Comparison of ENCODE assay signal across 11 cellular contexts in the genomic region with DNA sequence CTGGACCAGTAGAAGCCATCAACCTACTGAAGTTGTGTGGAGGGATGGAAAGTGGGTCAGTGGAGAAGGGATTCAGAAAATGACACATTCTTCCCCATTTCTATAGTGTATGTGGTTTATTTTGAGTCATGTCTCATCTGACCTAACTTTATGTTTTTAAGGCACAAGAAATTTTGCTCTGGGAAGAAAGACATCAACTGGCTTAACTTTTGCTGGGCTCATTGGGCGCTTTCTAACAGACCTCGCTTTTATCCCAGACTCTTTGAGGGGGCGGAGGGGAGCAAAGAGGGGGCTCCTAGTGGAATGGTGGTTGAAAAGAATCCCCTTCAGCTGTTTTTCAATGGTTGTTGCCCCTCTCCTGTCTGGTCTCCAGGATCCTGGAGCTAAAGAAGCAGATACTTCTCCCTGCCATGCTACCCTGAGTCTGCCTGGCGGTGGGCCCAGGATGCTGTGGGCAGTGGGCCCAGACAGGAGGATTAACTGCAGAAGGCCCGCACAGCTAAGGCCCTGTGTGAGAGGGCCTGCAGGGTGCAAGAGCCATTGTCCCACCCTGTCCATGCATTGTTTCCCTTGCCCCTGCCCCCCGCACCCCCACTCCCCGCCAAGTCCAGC. TPM values are rescaled to one million over a fixed set of nuclear protein-coding genes. Genes with fewer than 3 reads are reported as not detected.
DNase-seq lines count a peak whose midpoint lies in the region; ATAC-seq and TF ChIP-seq lines count a peak whose summit lies in the region.
"Had no signal": no experiment of that assay in that cellular context is flagged by ENCODE, and none has a peak within 500 bp of the region (broad histone marks: within the 10 kb centered on the region; RNA-seq: fewer than 3 reads in every experiment).

No MANE protein-coding gene starts in this region.

- H3K4me3 ChIP-seq in BLaER1 treated with 17β-estradiol and CSF1 and Interleukin-3, amounts not matched to agents 10 nM and 100 nM: no peak overlapping the region
- H3K4me3 ChIP-seq in IMR-90 (ENCODE audit: insufficient read depth, low read depth, low read length): no peak overlapping the region
- H3K4me3 ChIP-seq: uterus had no signal

- peaks cover 35 to 57% (median 51%) of the 10 kb centered on the region in 10 experiments for H3K4me1 ChIP-seq in BLaER1 treated with 17β-estradiol and CSF1 and Interleukin-3, amounts not matched to agents 10 nM and 100 nM
- peaks cover 23% of the 10 kb centered on the region for H3K4me1 ChIP-seq in IMR-90 (ENCODE audit: control insufficient read depth, insufficient read depth, low read length)

- H3K27ac Mint-ChIP-seq in central memory CD8-positive, alpha-beta T cell (ENCODE audit: low read depth): peak overlapping the region; percentile 49
- no peak overlapping the region for H3K27ac Mint-ChIP-seq in type B pancreatic cell

- no peak overlapping the region for H3K4me3 Mint-ChIP-seq in central memory CD8-positive, alpha-beta T cell
- no peak overlapping the region for H3K4me3 Mint-ChIP-seq in type B pancreatic cell

- H4K5ac ChIP-seq in IMR-90 (ENCODE audit: low read depth, low read length): no peak overlapping the region

- DNase-seq in IMR-90 (peak; percentile 47), mucosa of gallbladder (ENCODE audit: low spot score) (peak; percentile 42), type B pancreatic cell (ENCODE audit: extremely low spot score, unreplicated experiment) (no peak)
- no peak for DNase-seq in central memory CD8-positive, alpha-beta T cell (ENCODE audit: low spot score in 2 of 2)
- DNase-seq in stimulated activated naive CD4-positive, alpha-beta T cell (lab: John Stamatoyannopoulos, UW): no peak
- DNase-seq: naive thymus-derived CD8-positive, alpha-beta T cell; stimulated activated CD4-positive, alpha-beta T cell treated with anti-CD3 and anti-CD28 coated beads, Interleukin-4, amount 100 ng/mL, for 1 hour had no signal

- TF ChIP-seq CTCF in IMR-90 (conservative IDR thresholded peaks at IDR 0.05; ENCODE audit: low read depth, low read length) (no peak), type B pancreatic cell (conservative IDR thresholded peaks at IDR 0.05) (no peak)

- CTCF ChIA-PET in IMR-90 (lab: Yijun Ruan, JAX): interaction anchor here (1.1 kb wide), 1 partner anchor 149 kb away, joined by 4 read pairs; no protein-coding TSS in a partner anchor

- no peak overlapping the region for H2AFZ ChIP-seq in IMR-90 (replicated peaks; ENCODE audit: low read length, poor library complexity)

- H3K9ac ChIP-seq in BLaER1 treated with 17β-estradiol and CSF1 and Interleukin-3, amounts not matched to agents 10 nM and 100 nM: peak overlapping the region in 1 of 11 experiments; percentile 45; a peak in 1 of 22 replicates
- no peak overlapping the region for H3K9ac ChIP-seq in IMR-90 (ENCODE audit: low read depth, low read length)

- dilution Hi-C loops in IMR-90 (cut with HindIII; ENCODE audit: low sequenced_read_pairs, unreplicated experiment): no loop called here

- no peak overlapping the region for H3K18ac ChIP-seq in IMR-90 (ENCODE audit: low read depth, low read length)

- no peak overlapping the region for H2BK120ac ChIP-seq in IMR-90 (ENCODE audit: low read depth, low read length)

- no peak for TF ChIP-seq RAD21 in IMR-90 (IDR thresholded peaks at IDR 0.05; ENCODE audit: low read length)

- H3K4me2 ChIP-seq in BLaER1 treated with 17β-estradiol and CSF1 and Interleukin-3, amounts not matched to agents 10 nM and 100 nM: peak overlapping the region in 6 of 11 experiments; percentile 36 to 82 (median 64); a peak in 11 of 22 replicates
- H3K4me2 ChIP-seq in IMR-90 (ENCODE audit: low read depth, low read length): no peak overlapping the region

- H3K23ac ChIP-seq in IMR-90 (ENCODE audit: low read depth, low read length): no peak overlapping the region

- no peaks in the 10 kb centered on the region for H3K9me3 Mint-ChIP-seq in central memory CD8-positive, alpha-beta T cell
- no peaks in the 10 kb centered on the region for H3K9me3 Mint-ChIP-seq in type B pancreatic cell
- H3K9me3 Mint-ChIP-seq: naive thymus-derived CD8-positive, alpha-beta T cell had no signal

- POLR2A ChIA-PET in IMR-90 (lab: Charles Lee; ENCODE audit: unreplicated experiment): no interaction called here

- H4K8ac ChIP-seq in IMR-90 (ENCODE audit: low read depth in 2 of 2, low read length in 2 of 2): no peak overlapping the region

- H3K27me3 Mint-ChIP-seq in central memory CD8-positive, alpha-beta T cell: no peaks in the 10 kb centered on the region
- H3K27me3 Mint-ChIP-seq in type B pancreatic cell: no peaks in the 10 kb centered on the region
- H3K27me3 Mint-ChIP-seq: naive thymus-derived CD8-positive, alpha-beta T cell had no signal

- ATAC-seq in IMR-90 (ENCODE audit: low read depth) (peak; percentile 41), GM21825 (IDR thresholded peaks at IDR 0.05; ENCODE audit: unreplicated experiment) (no peak), GM21529 (IDR thresholded peaks at IDR 0.05; ENCODE audit: unreplicated experiment) (no peak)
- ATAC-seq in central memory CD8-positive, alpha-beta T cell (replicated peaks; ENCODE audit: extremely low read depth, poor library complexity, severe bottlenecking): no peak

- H3K9me1 ChIP-seq in IMR-90 (ENCODE audit: insufficient read depth, low read length): peaks cover 25% of the 10 kb centered on the region

- peaks cover 38 to 62% (median 50%) of the 10 kb centered on the region in 11 experiments for H3K36me3 ChIP-seq in BLaER1 treated with 17β-estradiol and CSF1 and Interleukin-3, amounts not matched to agents 10 nM and 100 nM
- peaks cover 29% of the 10 kb centered on the region for H3K36me3 ChIP-seq in IMR-90 (ENCODE audit: control insufficient read depth, insufficient read depth, low read length)
- H3K36me3 ChIP-seq: uterus had no signal

- no peak overlapping the region for H4K91ac ChIP-seq in IMR-90 (ENCODE audit: insufficient read depth, low read depth, low read length)

- BruUV-seq in IMR-90 (replicated peaks; lab: Mats Ljungman, UMichigan): no TSS peak

- no peak; the same call in 1 of the 2 replicates for TF ChIP-seq POLR2A in IMR-90 (IDR thresholded peaks at IDR 0.05; ENCODE audit: low read depth, low read length)

- peak overlapping the region in 3 of 11 experiments; percentile 48 to 53 (median 50); a peak in 5 of 22 replicates for H3K27ac ChIP-seq in BLaER1 treated with 17β-estradiol and CSF1 and Interleukin-3, amounts not matched to agents 10 nM and 100 nM
- H3K27ac ChIP-seq in IMR-90 (ENCODE audit: insufficient read depth, low read length): no peak overlapping the region
- H3K27ac ChIP-seq: uterus had no signal

- H3K56ac ChIP-seq in IMR-90 (ENCODE audit: extremely low read depth, insufficient read depth, low read length): no peak overlapping the region

- H3K9me3 ChIP-seq in BLaER1 treated with 17β-estradiol and CSF1 and Interleukin-3, amounts not matched to agents 10 nM and 100 nM (replicated peaks in 1 of 11): no peaks in the 10 kb centered on the region
- H3K9me3 ChIP-seq in IMR-90 (ENCODE audit: control insufficient read depth, insufficient read depth, low read length): no peaks in the 10 kb centered on the region
- H3K9me3 ChIP-seq: uterus had no signal

- H2AK9ac ChIP-seq in IMR-90 (replicated peaks; ENCODE audit: low read depth, low read length, poor library complexity): no peak overlapping the region

- peaks cover 10% of the 10 kb centered on the region for H3K4me1 Mint-ChIP-seq in central memory CD8-positive, alpha-beta T cell
- peaks cover 6% of the 10 kb centered on the region for H3K4me1 Mint-ChIP-seq in type B pancreatic cell (ENCODE audit: unreplicated experiment)

- H2AK5ac ChIP-seq in IMR-90 (ENCODE audit: low read depth, low read length): no peak overlapping the region

- WGBS in IMR-90 (ENCODE audit: extremely low coverage in 2 of 2, insufficient read length in 1 of 2), 2 experiments: no CpG with 5 or more reads among the region's 7 CpGs

- H4K20me1 ChIP-seq in BLaER1 treated with 17β-estradiol and CSF1 and Interleukin-3, amounts not matched to agents 10 nM and 100 nM: peaks cover 31 to 75% (median 40%) of the 10 kb centered on the region in 11 experiments
- H4K20me1 ChIP-seq in IMR-90 (ENCODE audit: insufficient read depth, low read length): peaks cover 60% of the 10 kb centered on the region

- H2BK15ac ChIP-seq in IMR-90 (ENCODE audit: low read depth, low read length): no peak overlapping the region

- H3K4ac ChIP-seq in IMR-90 (ENCODE audit: low read depth, low read length): no peak overlapping the region

- peaks cover 6 to 53% of the 10 kb centered on the region in 2 experiments for H3K79me1 ChIP-seq in IMR-90 (ENCODE audit: low read depth in 1 of 2, low read length in 2 of 2)

- no peak overlapping the region for H2BK5ac ChIP-seq in IMR-90 (ENCODE audit: low read depth, low read length, poor library complexity, severe bottlenecking)

- in situ Hi-C loops in IMR-90 (cut with MboI; ENCODE audit: low sequenced_read_pairs): no loop called here

- H3K36me3 Mint-ChIP-seq in central memory CD8-positive, alpha-beta T cell (ENCODE audit: insufficient read depth): peaks cover 57% of the 10 kb centered on the region
- peaks cover 15% of the 10 kb centered on the region for H3K36me3 Mint-ChIP-seq in type B pancreatic cell

- H3K14ac ChIP-seq in IMR-90 (replicated peaks; ENCODE audit: low read depth, low read length): no peak overlapping the region

- H2BK20ac ChIP-seq in IMR-90 (ENCODE audit: low read depth, low read length): no peak overlapping the region

- H3K27me3 ChIP-seq in BLaER1 treated with 17β-estradiol and CSF1 and Interleukin-3, amounts not matched to agents 10 nM and 100 nM: no peaks in the 10 kb centered on the region
- no peaks in the 10 kb centered on the region for H3K27me3 ChIP-seq in IMR-90 (ENCODE audit: control insufficient read depth, insufficient read depth, low read length)
- H3K27me3 ChIP-seq: uterus had no signal

- intact Hi-C loops in IMR-90 (cut with micrococcal nuclease): no loop called here

RNA-seq across cellular contexts. Expression of gene CSRNP1, which starts 14.5 kb away (rescaled TPM):
- total RNA-seq in IMR-90 (2012; rRNA removed) (22.8 TPM in 2 replicates), mucosa of gallbladder (21.7 TPM), type B pancreatic cell (ENCODE audit: low replicate concordance) (7.5 and 24.5 TPM in 2 replicates)
- polyA plus RNA-seq in IMR-90 (2012; rRNA removed): 16.5 and 23.1 TPM in 2 replicates
- 22.5 and 41.4 TPM in 2 replicates for polyA plus RNA-seq in IMR-90 (2012; cell fraction: cytosol; rRNA removed)
- polyA plus RNA-seq in IMR-90 (2012; cell fraction: nucleus; rRNA removed; ENCODE audit: low replicate concordance): 80.9 and 92.7 TPM in 2 replicates

RNA-seq across cellular contexts. Expression of gene TTC21A, which starts 31.4 kb away (rescaled TPM):
- total RNA-seq in IMR-90 (2012; rRNA removed) (0.56 and 0.90 TPM in 2 replicates), mucosa of gallbladder (13.4 TPM), type B pancreatic cell (ENCODE audit: low replicate concordance) (9.8 and 10.3 TPM in 2 replicates)
- 1.6 and 1.8 TPM in 2 replicates for polyA plus RNA-seq in IMR-90 (2012; rRNA removed)
- polyA plus RNA-seq in IMR-90 (2012; cell fraction: cytosol; rRNA removed): 0.38 and 0.93 TPM in 2 replicates
- polyA plus RNA-seq in IMR-90 (2012; cell fraction: nucleus; rRNA removed; ENCODE audit: low replicate concordance): 10.7 and 13.0 TPM in 2 replicates

RNA-seq across cellular contexts. Expression of gene GORASP1, which starts 31.5 kb away (rescaled TPM):
- total RNA-seq in IMR-90 (2012; rRNA removed) (25.8 and 35.0 TPM in 2 replicates), mucosa of gallbladder (84.3 TPM), type B pancreatic cell (ENCODE audit: low replicate concordance) (76.5 and 98.4 TPM in 2 replicates)
- 56.6 and 58.9 TPM in 2 replicates for polyA plus RNA-seq in IMR-90 (2012; rRNA removed)
- polyA plus RNA-seq in IMR-90 (2012; cell fraction: cytosol; rRNA removed): 27.6 and 41.5 TPM in 2 replicates
- 133 and 180 TPM in 2 replicates for polyA plus RNA-seq in IMR-90 (2012; cell fraction: nucleus; rRNA removed; ENCODE audit: low replicate concordance)

RNA-seq across cellular contexts. Expression of gene XIRP1, which starts 53.5 kb away (rescaled TPM):
- total RNA-seq in IMR-90 (2012; rRNA removed): under 0.01 TPM in 2 replicates
- 0.03 and 0.07 TPM in 2 replicates for polyA plus RNA-seq in IMR-90 (2012; rRNA removed)
- polyA plus RNA-seq in IMR-90 (2012; cell fraction: cytosol; rRNA removed): 0.04 TPM in 2 replicates
- 0.15 and 0.25 TPM in 2 replicates for polyA plus RNA-seq in IMR-90 (2012; cell fraction: nucleus; rRNA removed; ENCODE audit: low replicate concordance)
- total RNA-seq in mucosa of gallbladder: 0.09 TPM
- total RNA-seq in type B pancreatic cell (ENCODE audit: low replicate concordance): 0.12 TPM in 1 of 2 replicates, not detected in the other
- total RNA-seq: naive thymus-derived CD8-positive, alpha-beta T cell had no signal
- polyA plus RNA-seq: naive thymus-derived CD8-positive, alpha-beta T cell had no signal

Comparison
In these comparisons a context has a peak if more than half of its experiments do, and no peak if none do; other contexts are left out.
1. DNase-seq: peak in IMR-90 (single experiment) and mucosa of gallbladder (single experiment); none in central memory CD8-positive, alpha-beta T cell (0 of 2), type B pancreatic cell (single experiment) and stimulated activated naive CD4-positive, alpha-beta T cell (0 of 6).